16 cellular contexts compared by ENCODE assay signal in the genomic region with DNA sequence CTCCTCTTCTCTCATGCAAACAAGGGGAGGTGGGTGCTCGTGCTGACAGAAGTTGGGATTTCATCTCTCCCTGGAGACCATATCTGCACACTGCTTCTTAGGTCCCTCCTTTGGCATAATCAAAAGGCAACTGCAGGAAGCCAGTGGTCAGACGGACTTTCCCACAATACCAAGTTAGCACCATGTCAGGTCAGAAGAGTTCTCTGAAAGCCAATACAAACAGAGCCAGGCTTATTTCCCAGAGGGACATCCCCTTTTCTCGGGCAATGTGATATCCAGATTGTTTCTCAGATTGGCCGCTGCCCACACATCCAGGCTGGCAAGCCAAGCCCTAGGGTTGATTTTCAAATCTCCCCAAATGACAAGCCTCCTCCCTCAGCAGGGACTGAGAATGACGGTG.
A peak's percentile ranks its signal among the peaks of the same experiment; 100 is the strongest.
DNase-seq lines count a peak whose midpoint lies in the region; ATAC-seq, FAIRE-seq and TF ChIP-seq lines count a peak whose summit lies in the region.
"Had no signal": no experiment of that assay in that cellular context is flagged by ENCODE, and none has a peak within 500 bp of the region (broad histone marks: within the 10 kb centered on the region; RNA-seq: fewer than 3 reads in every experiment).

No MANE protein-coding gene starts in this region.

- H3K79me2 ChIP-seq in Loucy (ENCODE audit: insufficient read depth, low read length) (no peaks in the 10 kb centered on the region), H1 (ENCODE audit: control insufficient read depth in 1 of 2, insufficient read depth in 2 of 2, low read length in 2 of 2) (no peaks in the 10 kb centered on the region)

- TF ChIP-seq RAD21 in H1 (IDR thresholded peaks at IDR 0.05 in 1 of 2, conservative IDR thresholded peaks at IDR 0.05 in 1 of 2; ENCODE audit: low read depth in 2 of 2, low read length in 2 of 2) = no peak

- no peak for TF ChIP-seq POLR2A in H1 (IDR thresholded peaks at IDR 0.05; ENCODE audit: control extremely low read depth in 1 of 2, low read depth in 2 of 2, low read length in 2 of 2)

- FAIRE-seq in H1 (lab: Jason Lieb, UNC) = no peak
- FAIRE-seq: D721Med, H54 had no signal

- no peaks in the 10 kb centered on the region for H3K27me3 ChIP-seq in BLaER1
- no peaks in the 10 kb centered on the region for H3K27me3 ChIP-seq in Loucy (ENCODE audit: insufficient read depth, low read length, poor library complexity, severe bottlenecking)
- no peaks in the 10 kb centered on the region for H3K27me3 ChIP-seq in H1 (replicated peaks in 1 of 4; ENCODE audit: control insufficient read depth in 3 of 4, extremely low read depth in 1 of 4, insufficient read depth in 3 of 4, low read length in 3 of 4)

- no peak overlapping the region for H3K14ac ChIP-seq in H1 (ENCODE audit: insufficient read length)

- no peaks in the 10 kb centered on the region for H3F3A ChIP-seq in Loucy (ENCODE audit: low read depth)

- no peak overlapping the region for H2BK120ac ChIP-seq in H1 (replicated peaks; ENCODE audit: low read depth, low read length)

- H3K9me3 ChIP-seq in BLaER1 = no peaks in the 10 kb centered on the region
- no peaks in the 10 kb centered on the region for H3K9me3 ChIP-seq in Loucy (ENCODE audit: insufficient read depth, low read depth, low read length)
- H3K9me3 ChIP-seq in H1 (ENCODE audit: insufficient read depth in 2 of 2, low read depth in 1 of 2, low read length in 1 of 2) = no peaks in the 10 kb centered on the region
- H3K9me3 ChIP-seq: Caco-2 had no signal

- POLR2A ChIA-PET in H1 (lab: Charles Lee; ENCODE audit: partially characterized antibody) = no interaction called here

- ATAC-seq in sciatic nerve (peak; percentile 24), GM18520 (IDR thresholded peaks at IDR 0.05; ENCODE audit: unreplicated experiment) (no peak)

- H3K36me3 ChIP-seq in BLaER1 = no peaks in the 10 kb centered on the region
- no peaks in the 10 kb centered on the region for H3K36me3 ChIP-seq in Loucy (ENCODE audit: insufficient read depth, low read length)
- H3K36me3 ChIP-seq in H1 (ENCODE audit: control insufficient read depth in 2 of 4, insufficient read depth in 4 of 4, low read length in 3 of 4) = no peaks in the 10 kb centered on the region

- H3K9me2 ChIP-seq in Loucy (replicated peaks; ENCODE audit: low read depth, low read length) = no peaks in the 10 kb centered on the region

- no peak overlapping the region for H3K4me3 ChIP-seq in BLaER1
- H3K4me3 ChIP-seq in Loucy (ENCODE audit: low read length, poor library complexity, severe bottlenecking) = no peak overlapping the region
- no peak overlapping the region for H3K4me3 ChIP-seq in H1 (ENCODE audit: extremely low read depth in 1 of 4, insufficient read depth in 2 of 4, low read depth in 3 of 4, low read length in 4 of 4)
- H3K4me3 ChIP-seq: GM23248 had no signal

- H3K4me1 ChIP-seq in BLaER1 = peaks cover 10% of the 10 kb centered on the region
- H3K4me1 ChIP-seq in Loucy (ENCODE audit: insufficient read depth, low read length, poor library complexity, severe bottlenecking) = peaks cover 11% of the 10 kb centered on the region
- H3K4me1 ChIP-seq in H1 (replicated peaks in 1 of 4; ENCODE audit: control insufficient read depth in 3 of 4, insufficient read depth in 4 of 4, low read length in 3 of 4) = peaks cover 0 to 3% (median 0%) of the 10 kb centered on the region in 4 experiments; a peak in 1 of 7 replicates
- H3K4me1 ChIP-seq: Caco-2 had no signal

- no peak overlapping the region for H3K27ac ChIP-seq in BLaER1
- H3K27ac ChIP-seq in H1 (ENCODE audit: low read depth, low read length) = no peak overlapping the region
- H3K27ac ChIP-seq: C4-2B, GM23248 had no signal

- WGBS in H1 (ENCODE audit: extremely low coverage in 1 of 2, insufficient coverage in 1 of 2, insufficient read length in 1 of 2, insufficient replicate concordance in 2 of 2, low coverage in 1 of 2, low lambda C conversion rate in 2 of 2, missing lambda C conversion rate in 1 of 2), 2 experiments = 97% methylated on average over 5 of the region's 5 CpGs; no CpG with 5 or more reads in 1 of the 2 experiments

- H3K9ac ChIP-seq in BLaER1 (no peak overlapping the region), Loucy (ENCODE audit: low read depth, low read length, poor library complexity, severe bottlenecking) (no peak overlapping the region), H1 (replicated peaks in 1 of 4; ENCODE audit: extremely low read depth in 1 of 4, low read depth in 3 of 4, low read length in 3 of 4) (no peak overlapping the region)
- H3K9ac ChIP-seq: GM23248 had no signal

- H4K91ac ChIP-seq in H1 (replicated peaks; ENCODE audit: insufficient read length, low read length) = no peak overlapping the region

- H4K8ac ChIP-seq in H1 (ENCODE audit: extremely low read depth, insufficient read depth, low read length) = no peak overlapping the region

- H2BK5ac ChIP-seq in H1 (ENCODE audit: low read depth, low read length) = no peak overlapping the region

- no peak for TF ChIP-seq CTCF in Loucy (conservative IDR thresholded peaks at IDR 0.05; ENCODE audit: low read length)
- TF ChIP-seq CTCF in H1 (IDR thresholded peaks at IDR 0.05; ENCODE audit: control extremely low read depth in 1 of 3, insufficient read depth in 1 of 3, low read depth in 1 of 3, low read length in 3 of 3) = no peak

- H2AK5ac ChIP-seq in H1 (ENCODE audit: low read depth, low read length) = no peak overlapping the region

- H2BK15ac ChIP-seq in H1 (ENCODE audit: low read length) = no peak overlapping the region

- H3K56ac ChIP-seq in H1 (replicated peaks; ENCODE audit: insufficient read length, low read depth, low read length) = no peak overlapping the region

- no peak overlapping the region for H2BK20ac ChIP-seq in H1 (ENCODE audit: low read length)

- CTCF ChIA-PET in H1 (lab: Charles Lee; ENCODE audit: partially characterized antibody) = no interaction called here

- no peak overlapping the region for H3K18ac ChIP-seq in H1 (ENCODE audit: extremely low read depth, low read length)

- TF ChIP-seq EP300 in H1 (IDR thresholded peaks at IDR 0.05; ENCODE audit: borderline replicate concordance in 1 of 2, low read depth in 2 of 2, low read length in 2 of 2) = no peak

- H2BK12ac ChIP-seq in H1 (ENCODE audit: low read depth, low read length) = no peak overlapping the region

- H4K20me1 ChIP-seq in BLaER1 (no peaks in the 10 kb centered on the region), Loucy (ENCODE audit: insufficient read depth, low read length, poor library complexity, severe bottlenecking) (no peaks in the 10 kb centered on the region), H1 (replicated peaks in 1 of 2; ENCODE audit: control insufficient read depth in 1 of 2, insufficient read depth in 2 of 2, low read length in 2 of 2) (no peaks in the 10 kb centered on the region)

- DNase-seq in H1 (ENCODE audit: low read depth in 1 of 2, low spot score in 2 of 2) (no peak), sciatic nerve (ENCODE audit: low spot score) (no peak), OCI-M1 (lab: John Stamatoyannopoulos, UW) (no peak)
- DNase-seq in activated CD4-positive, CD25-positive, alpha-beta regulatory T cell treated with anti-CD3 and anti-CD28 coated beads, Interleukin-2, amount 50 U/mL, for 72 hours = no peak
- DNase-seq: 8988T; Caco-2; CD4-positive, alpha-beta T cell; GDM1; GM23248; HCEC 1CT had no signal

- no peak overlapping the region for H4K5ac ChIP-seq in H1 (ENCODE audit: insufficient read length, low read depth, low read length)

- H3K4me2 ChIP-seq in BLaER1 (peak overlapping the region; percentile 61), Loucy (ENCODE audit: low read depth, low read length, poor library complexity, severe bottlenecking) (peak overlapping the region; percentile 40), H1 (ENCODE audit: insufficient read depth in 1 of 2, low read depth in 2 of 2, low read length in 2 of 2) (no peak overlapping the region)

- H2AFZ ChIP-seq in Loucy (ENCODE audit: low read length) (no peak overlapping the region), H1 (ENCODE audit: low read length) (0 out of 2 replicates have a peak overlapping the region, but pooled peaks have one; percentile 7)
- H2AFZ ChIP-seq: GM23248 had no signal

- H3K4ac ChIP-seq in H1 (replicated peaks; ENCODE audit: insufficient read length, low read depth, low read length) = no peak overlapping the region

- intact Hi-C loops in sciatic nerve (cut with DNase I) = no loop called here

- no peak overlapping the region for H3K23ac ChIP-seq in H1 (ENCODE audit: insufficient read length)

- no peaks in the 10 kb centered on the region for H3K23me2 ChIP-seq in H1 (ENCODE audit: low read depth, low read length)

- no peaks in the 10 kb centered on the region for H3K79me1 ChIP-seq in H1 (ENCODE audit: low read depth, low read length)

TF ChIP-seq in H1, 55 proteins besides CTCF, POLR2A, EP300 and RAD21:
- TF ChIP-seq SP4 (IDR thresholded peaks at IDR 0.05; ENCODE audit: low read length) = no peak

Comparison
In these comparisons a context has a peak if more than half of its experiments do, and no peak if none do; other contexts are left out.
1. H3K4me2 ChIP-seq: peak in BLaER1 (single experiment) and Loucy (single experiment); none in H1 (0 of 2).